In genomic region chr1:156125544-156125943, GRCh38 we compare ENCODE assay signal across 8 cellular contexts. TPM values are rescaled to one million over a fixed set of nuclear protein-coding genes. Genes with fewer than 3 reads are reported as not detected.
A peak's percentile ranks its signal among the peaks of the same experiment; 100 is the strongest.
DNase-seq lines count a peak whose midpoint lies in the region; ATAC-seq, FAIRE-seq and TF ChIP-seq lines count a peak whose summit lies in the region.
"Not testable (repeated sequence)": the region's sequence is repeated elsewhere in the genome, so short reads cannot be mapped to it uniquely, and the experiment has no call there.

No MANE protein-coding gene starts in this region.

- POLR2A ChIA-PET in AG04450 (lab: Yijun Ruan, JAX) (interaction anchor here (5.8 kb wide), 1 partner anchor 12 kb away, joined by 125 read pairs; the partner anchor contains the start of gene LMNA), K562 (lab: Yijun Ruan, JAX) (interaction anchor here (0.6 to 6.5 kb wide), 5 partner anchors 11 to 192 kb away, joined by 3 to 76 read pairs (median 3); partner anchors contain the start of genes LMNA and PMF1)

- not testable (repeated sequence) for H3K9me3 ChIP-seq in AG04450 (ENCODE audit: control insufficient read depth, insufficient read depth, low read length); K562 (replicated peaks; ENCODE audit: control insufficient read depth, insufficient read depth, low read depth, low read length); esophagus (ENCODE audit: control insufficient read depth in 2 of 2, insufficient read depth in 1 of 2, low read depth in 1 of 2, low read length in 1 of 2); lung (ENCODE audit: control insufficient read depth in 2 of 2, insufficient read depth in 1 of 2, low read length in 1 of 2); prostate gland; testis

- in situ Hi-C loops in K562 (cut with MboI): not testable (repeated sequence)

- not testable (repeated sequence) for H3K27me3 Mint-ChIP-seq in T-helper 2 cell treated with Interferon-gamma antibody and Interleukin-4, amounts not matched to agents 5 μg/mL and 100 μg/mL, for 36 hours (ENCODE audit: low read depth)

- not testable (repeated sequence) for TF ChIP-seq EP300 in K562 (IDR thresholded peaks at IDR 0.05; ENCODE audit: low read length)

- peak overlapping the region; percentile 86 for H3K27ac Mint-ChIP-seq in T-helper 2 cell treated with Interferon-gamma antibody and Interleukin-4, amounts not matched to agents 5 μg/mL and 100 μg/mL, for 36 hours

- WGBS in K562 (ENCODE audit: insufficient coverage, low coverage, missing lambda C conversion rate): 85% methylated on average over 10 of the region's 10 CpGs
- WGBS in esophagus, 2 donors: 55 to 59% methylated on average over 10 of the region's 10 CpGs
- 86 to 93% methylated on average over 10 of the region's 10 CpGs for WGBS in lung, 2 donors
- WGBS in prostate gland: 77% methylated on average over 10 of the region's 10 CpGs
- 78 to 82% methylated on average over 10 of the region's 10 CpGs for WGBS in testis, 2 donors

- TF ChIP-seq POLR2A in K562 (conservative IDR thresholded peaks at IDR 0.05); prostate gland (IDR thresholded peaks at IDR 0.05); testis (IDR thresholded peaks at IDR 0.05): not testable (repeated sequence)

- peaks cover 99% of the 10 kb centered on the region for H3K79me2 ChIP-seq in K562 (ENCODE audit: control insufficient read depth, insufficient read depth, low read length)

- H3K27me3 ChIP-seq in AG04450 (ENCODE audit: control insufficient read depth, insufficient read depth, low read length); HL-60 (ENCODE audit: insufficient read depth, poor library complexity, severe bottlenecking); K562 (ENCODE audit: control insufficient read depth in 2 of 2, insufficient read depth in 2 of 2, low read length in 2 of 2); esophagus (ENCODE audit: control insufficient read depth in 1 of 2, insufficient read depth in 2 of 2, low read length in 2 of 2); lung (ENCODE audit: control insufficient read depth, insufficient read depth); prostate gland (replicated peaks; ENCODE audit: insufficient read depth); testis: not testable (repeated sequence)

- not testable (repeated sequence) for TF ChIP-seq CTCF in AG04450 (IDR thresholded peaks at IDR 0.05; ENCODE audit: low read depth, low read length); HL-60 (IDR thresholded peaks at IDR 0.05; ENCODE audit: insufficient read depth, low read length); K562 (IDR thresholded peaks at IDR 0.05 in 2 of 3, conservative IDR thresholded peaks at IDR 0.05 in 1 of 3; ENCODE audit: insufficient read depth in 2 of 3, low read depth in 1 of 3, low read length in 3 of 3); lung (IDR thresholded peaks at IDR 0.05; ENCODE audit: control extremely low read depth, extremely low read depth); prostate gland (IDR thresholded peaks at IDR 0.05); testis (IDR thresholded peaks at IDR 0.05)

- not testable (repeated sequence) for BruUV-seq in K562 (replicated peaks; lab: Mats Ljungman, UMichigan)

- not testable (repeated sequence) for H3K4me3 Mint-ChIP-seq in T-helper 2 cell treated with Interferon-gamma antibody and Interleukin-4, amounts not matched to agents 5 μg/mL and 100 μg/mL, for 36 hours

- not testable (repeated sequence) for DNase-seq in AG04450 (ENCODE audit: low read depth, low spot score); HL-60 (ENCODE audit: low read depth in 1 of 2, low spot score in 1 of 2); T-helper 2 cell treated with Interferon-gamma antibody and Interleukin-4, amounts not matched to agents 5 μg/mL and 100 μg/mL, for 36 hours (ENCODE audit: low spot score); K562 (ENCODE audit: extremely low read depth in 1 of 4, low spot score in 3 of 4); lung (ENCODE audit: low spot score); prostate gland (ENCODE audit: low spot score); testis

- H3K36me3 Mint-ChIP-seq in T-helper 2 cell treated with Interferon-gamma antibody and Interleukin-4, amounts not matched to agents 5 μg/mL and 100 μg/mL, for 36 hours (ENCODE audit: low read depth): not testable (repeated sequence)

- CTCF ChIA-PET in AG04450 (lab: Charles Lee): interaction anchor here (32.7 kb wide), 1 partner anchor 28 kb away, joined by 682 read pairs; no protein-coding TSS in a partner anchor
- CTCF ChIA-PET in K562 (lab: Yijun Ruan, JAX; ENCODE audit: low intra/inter-chr PET ratio): interaction anchor here (1.1 kb wide), 1 partner anchor 34 kb away, joined by 3 read pairs; no protein-coding TSS in a partner anchor

- H4K20me1 ChIP-seq in K562 (replicated peaks; ENCODE audit: control insufficient read depth, insufficient read depth, low read length): peaks cover 44% of the 10 kb centered on the region

- TF ChIP-seq RAD21 in K562 (CRISPR knock-in tag; conservative IDR thresholded peaks at IDR 0.05 in 1 of 2, IDR thresholded peaks at IDR 0.05 in 1 of 2): not testable (repeated sequence)

- H3K4me1 Mint-ChIP-seq in T-helper 2 cell treated with Interferon-gamma antibody and Interleukin-4, amounts not matched to agents 5 μg/mL and 100 μg/mL, for 36 hours (ENCODE audit: low read depth): peaks cover 78% of the 10 kb centered on the region

- not testable (repeated sequence) for H3K9me3 Mint-ChIP-seq in T-helper 2 cell treated with Interferon-gamma antibody and Interleukin-4, amounts not matched to agents 5 μg/mL and 100 μg/mL, for 36 hours

- not testable (repeated sequence) for H3K4me3 ChIP-seq in AG04450 (ENCODE audit: low read depth, low read length); HL-60 (replicated peaks; ENCODE audit: insufficient read depth, low read length); K562; esophagus (ENCODE audit: low read depth in 1 of 2, low read length in 2 of 2); lung; prostate gland; testis

- peak overlapping the region; percentile 83 for H3K4me2 ChIP-seq in K562 (ENCODE audit: insufficient read depth, low read length)

- not testable (repeated sequence) for ATAC-seq in K562; lung (ENCODE audit: insufficient read depth, low FRiP score)

- H2AFZ ChIP-seq in K562 (ENCODE audit: low read depth, low read length): not testable (repeated sequence)

- H3K4me1 ChIP-seq in K562 (replicated peaks in 1 of 2; ENCODE audit: control insufficient read depth in 2 of 2, insufficient read depth in 2 of 2, low read length in 2 of 2): peaks cover 87 to 92% of the 10 kb centered on the region in 2 experiments
- H3K4me1 ChIP-seq in esophagus (ENCODE audit: control insufficient read depth in 2 of 2, insufficient read depth in 2 of 2, low read length in 1 of 2): peaks cover 21 to 55% of the 10 kb centered on the region in 2 donors
- peaks cover 36 to 47% of the 10 kb centered on the region in 2 donors for H3K4me1 ChIP-seq in lung (ENCODE audit: control insufficient read depth in 2 of 2, insufficient read depth in 2 of 2, low read length in 2 of 2)
- H3K4me1 ChIP-seq in prostate gland (replicated peaks): peaks cover 61% of the 10 kb centered on the region
- peaks cover 100% of the 10 kb centered on the region for H3K4me1 ChIP-seq in testis

- peaks cover 48% of the 10 kb centered on the region; the same call in 2 of the 3 replicates for H3K36me3 ChIP-seq in K562 (ENCODE audit: control insufficient read depth, insufficient read depth, low read length)
- not testable (repeated sequence) for H3K36me3 ChIP-seq in esophagus (ENCODE audit: control insufficient read depth in 2 of 2, insufficient read depth in 2 of 2, low read length in 1 of 2); lung (ENCODE audit: control insufficient read depth in 2 of 2, insufficient read depth in 2 of 2, low read length in 2 of 2); prostate gland; testis (ENCODE audit: low read depth, missing control alignments)

- H3K27ac ChIP-seq in AG04450 (ENCODE audit: low read depth, low read length): peak overlapping the region; percentile 99
- H3K27ac ChIP-seq in HL-60 (replicated peaks): peak overlapping the region; percentile 95
- H3K27ac ChIP-seq in K562 (ENCODE audit: extremely low read depth, low read depth, low read length): peak overlapping the region; percentile 82; the same call in 1 of the 3 replicates
- H3K27ac ChIP-seq in esophagus (ENCODE audit: low read depth in 2 of 2, low read length in 1 of 2): peak overlapping the region; percentile 98 to 99
- peak overlapping the region; percentile 87 to 94 for H3K27ac ChIP-seq in lung (ENCODE audit: low read depth in 1 of 2, low read length in 1 of 2)
- H3K27ac ChIP-seq in prostate gland: peak overlapping the region; percentile 93 to 94
- H3K27ac ChIP-seq in testis: peak overlapping the region; percentile 96 to 98

- H3K9me1 ChIP-seq in K562 (ENCODE audit: control insufficient read depth, insufficient read depth, low read length): not testable (repeated sequence)

- H3K9ac ChIP-seq in K562 (ENCODE audit: insufficient read depth in 1 of 2, low read depth in 2 of 2, low read length in 2 of 2): not testable (repeated sequence)

- intact Hi-C loops in K562 (cut with micrococcal nuclease): loop anchor here (10.0 kb wide), 1 partner anchor 191 kb away; the partner anchor contains the start of gene KHDC4
- intact Hi-C loops in prostate gland (cut with DNase I); testis (cut with DNase I; ENCODE audit: low total_unique reads): not testable (repeated sequence)

- FAIRE-seq in K562 (lab: Jason Lieb, UNC): not testable (repeated sequence)

RNA-seq across cellular contexts. Expression of gene LMNA, which starts 11.0 kb away (rescaled TPM):
- polyA plus RNA-seq in AG04450 (2011; rRNA removed) (365 and 382 TPM in 2 replicates), K562 (2011; rRNA removed) (88.2 and 129 TPM in 2 replicates), K562 (2014; fragmentation: Illumina TruSeq; extraction: Trizol) (77.1 and 104 TPM in 2 replicates), K562 (2014; fragmentation: Nextera tagmentation; extraction: Ambion mirVana) (1 to 10 TPM in 1 of 2 experiments, under 1 TPM in 1; 1.00 to 4.5 TPM), K562 (2014; rRNA removed) (123 and 166 TPM in 2 replicates), esophagus (100 to 1,000 TPM; 183 to 230 TPM), lung (100 to 1,000 TPM; 163 to 205 TPM), testis (ENCODE audit: insufficient read depth, low read depth, low replicate concordance) (189 TPM)
- 379 and 407 TPM in 2 replicates for polyA minus RNA-seq in AG04450 (2011; rRNA and poly(A)+ RNA removed)
- 84.8 and 209 TPM in 2 replicates for total RNA-seq in K562 (2011; cell fraction: chromatin; rRNA removed; ENCODE audit: low replicate concordance)
- 154 and 172 TPM in 2 replicates for total RNA-seq in K562 (2011; cell fraction: nucleolus; rRNA removed)
- 95.4 and 117 TPM in 2 replicates for total RNA-seq in K562 (2011; cell fraction: nucleoplasm; rRNA removed)
- total RNA-seq in K562 (2014; rRNA removed) (250 and 267 TPM in 2 replicates), K562 (2014; rRNA removed; fragmentation: Illumina TruSeq; extraction: Trizol) (41.3 and 44.0 TPM in 2 replicates), K562 (2015; rRNA removed; fragmentation: Illumina TruSeq; extraction: Trizol) (89.1 and 97.7 TPM in 2 replicates), K562 (2021) (347 and 354 TPM in 2 replicates), lung (100 to 1,000 TPM; 182 to 547 TPM), prostate gland (100 to 1,000 TPM; 227 to 265 TPM), testis (100 to 1,000 TPM; 162 to 219 TPM)
- polyA plus RNA-seq in K562 (2011; cell fraction: cytosol; rRNA removed): 116 and 274 TPM in 2 replicates
- 154 and 164 TPM in 2 replicates for polyA plus RNA-seq in K562 (2011; cell fraction: nucleus; rRNA removed)
- 193 TPM in 2 replicates for polyA plus RNA-seq in K562 (2012)
- 104 and 109 TPM in 2 replicates for polyA minus RNA-seq in K562 (2011; rRNA and poly(A)+ RNA removed)
- polyA minus RNA-seq in K562 (2011; cell fraction: cytosol; rRNA and poly(A)+ RNA removed): 151 and 176 TPM in 2 replicates
- polyA minus RNA-seq in K562 (2011; cell fraction: nucleus; rRNA and poly(A)+ RNA removed): 47.4 and 69.6 TPM in 2 replicates

RNA-seq across cellular contexts. Expression of gene SEMA4A, which starts 27.8 kb away (rescaled TPM):
- polyA plus RNA-seq in AG04450 (2011; rRNA removed): 0.58 and 0.60 TPM in 2 replicates
- 0.56 and 1.1 TPM in 2 replicates for polyA minus RNA-seq in AG04450 (2011; rRNA and poly(A)+ RNA removed)
- total RNA-seq in K562 (2011; cell fraction: chromatin; rRNA removed; ENCODE audit: low replicate concordance): 2.6 and 4.3 TPM in 2 replicates
- total RNA-seq in K562 (2011; cell fraction: nucleolus; rRNA removed): 3.5 and 4.1 TPM in 2 replicates
- 3.1 and 4.4 TPM in 2 replicates for total RNA-seq in K562 (2011; cell fraction: nucleoplasm; rRNA removed)
- total RNA-seq in K562 (2014; rRNA removed): 0.45 and 0.49 TPM in 2 replicates
- total RNA-seq in K562 (2014; rRNA removed; fragmentation: Illumina TruSeq; extraction: Trizol): 0.38 and 0.40 TPM in 2 replicates
- total RNA-seq in K562 (2015; rRNA removed; fragmentation: Illumina TruSeq; extraction: Trizol): 0.40 and 0.72 TPM in 2 replicates
- total RNA-seq in K562 (2021): 1.4 and 1.9 TPM in 2 replicates
- 1.7 and 3.2 TPM in 2 replicates for polyA plus RNA-seq in K562 (2011; rRNA removed)
- 2.0 and 2.8 TPM in 2 replicates for polyA plus RNA-seq in K562 (2011; cell fraction: cytosol; rRNA removed)
- 15.5 and 18.8 TPM in 2 replicates for polyA plus RNA-seq in K562 (2011; cell fraction: nucleus; rRNA removed)
- 0.77 and 2.6 TPM in 2 replicates for polyA plus RNA-seq in K562 (2012)
- 0.79 and 1.1 TPM in 2 replicates for polyA plus RNA-seq in K562 (2014; fragmentation: Illumina TruSeq; extraction: Trizol)
- under 1 TPM; 0.04 to 0.06 TPM for polyA plus RNA-seq in K562 (2014; fragmentation: Nextera tagmentation; extraction: Ambion mirVana)
- 1.0 and 1.5 TPM in 2 replicates for polyA plus RNA-seq in K562 (2014; rRNA removed)
- 0.53 and 0.96 TPM in 2 replicates for polyA minus RNA-seq in K562 (2011; rRNA and poly(A)+ RNA removed)
- polyA minus RNA-seq in K562 (2011; cell fraction: cytosol; rRNA and poly(A)+ RNA removed): 1.7 and 2.1 TPM in 2 replicates
- polyA minus RNA-seq in K562 (2011; cell fraction: nucleus; rRNA and poly(A)+ RNA removed): 1.3 and 2.0 TPM in 2 replicates
- polyA plus RNA-seq in esophagus: 10 to 100 TPM; 23.8 to 24.9 TPM
- total RNA-seq in lung: 10 to 100 TPM; 22.7 to 46.9 TPM
- polyA plus RNA-seq in lung: 10 to 100 TPM; 26.9 to 54.9 TPM
- 10 to 100 TPM; 22.9 to 44.9 TPM for total RNA-seq in prostate gland
- 1 to 10 TPM; 4.8 to 8.0 TPM for total RNA-seq in testis
- polyA plus RNA-seq in testis (ENCODE audit: insufficient read depth, low read depth, low replicate concordance): 7.7 TPM

RNA-seq across cellular contexts. Expression of gene MEX3A, which starts 43.3 kb away (rescaled TPM):
- polyA plus RNA-seq in AG04450 (2011; rRNA removed) (11.8 and 14.6 TPM in 2 replicates), K562 (2011; rRNA removed) (5.2 and 9.0 TPM in 2 replicates), K562 (2014; fragmentation: Illumina TruSeq; extraction: Trizol) (9.2 and 10.1 TPM in 2 replicates), K562 (2014; fragmentation: Nextera tagmentation; extraction: Ambion mirVana) (under 1 TPM; 0.36 to 0.37 TPM), K562 (2014; rRNA removed) (8.7 and 11.0 TPM in 2 replicates), esophagus (under 1 TPM; 0.36 to 0.59 TPM), lung (under 1 TPM; 0.26 to 1.00 TPM), testis (ENCODE audit: insufficient read depth, low read depth, low replicate concordance) (0.87 TPM)
- polyA minus RNA-seq in AG04450 (2011; rRNA and poly(A)+ RNA removed): 13.9 and 14.3 TPM in 2 replicates
- 4.5 and 10.4 TPM in 2 replicates for total RNA-seq in K562 (2011; cell fraction: chromatin; rRNA removed; ENCODE audit: low replicate concordance)
- total RNA-seq in K562 (2011; cell fraction: nucleolus; rRNA removed): 5.4 and 5.8 TPM in 2 replicates
- total RNA-seq in K562 (2011; cell fraction: nucleoplasm; rRNA removed): 5.7 and 7.9 TPM in 2 replicates
- total RNA-seq in K562 (2014; rRNA removed) (7.3 and 8.0 TPM in 2 replicates), K562 (2014; rRNA removed; fragmentation: Illumina TruSeq; extraction: Trizol) (4.2 and 4.4 TPM in 2 replicates), K562 (2015; rRNA removed; fragmentation: Illumina TruSeq; extraction: Trizol) (4.7 and 5.1 TPM in 2 replicates), K562 (2021) (13.7 and 14.5 TPM in 2 replicates), lung (1 to 10 TPM; 1.1 to 8.1 TPM), prostate gland (1 to 10 TPM; 3.3 to 5.7 TPM), testis (1 to 10 TPM; 2.4 to 3.0 TPM)
- 11.1 and 12.3 TPM in 2 replicates for polyA plus RNA-seq in K562 (2011; cell fraction: cytosol; rRNA removed)
- polyA plus RNA-seq in K562 (2011; cell fraction: nucleus; rRNA removed): 14.4 and 17.6 TPM in 2 replicates
- polyA plus RNA-seq in K562 (2012): 3.8 and 8.5 TPM in 2 replicates
- 5.8 and 6.9 TPM in 2 replicates for polyA minus RNA-seq in K562 (2011; rRNA and poly(A)+ RNA removed)
- polyA minus RNA-seq in K562 (2011; cell fraction: cytosol; rRNA and poly(A)+ RNA removed): 10.8 and 15.0 TPM in 2 replicates
- 2.6 and 5.0 TPM in 2 replicates for polyA minus RNA-seq in K562 (2011; cell fraction: nucleus; rRNA and poly(A)+ RNA removed)
